ENCODE assay signal across 11 cellular contexts in the genomic region with DNA sequence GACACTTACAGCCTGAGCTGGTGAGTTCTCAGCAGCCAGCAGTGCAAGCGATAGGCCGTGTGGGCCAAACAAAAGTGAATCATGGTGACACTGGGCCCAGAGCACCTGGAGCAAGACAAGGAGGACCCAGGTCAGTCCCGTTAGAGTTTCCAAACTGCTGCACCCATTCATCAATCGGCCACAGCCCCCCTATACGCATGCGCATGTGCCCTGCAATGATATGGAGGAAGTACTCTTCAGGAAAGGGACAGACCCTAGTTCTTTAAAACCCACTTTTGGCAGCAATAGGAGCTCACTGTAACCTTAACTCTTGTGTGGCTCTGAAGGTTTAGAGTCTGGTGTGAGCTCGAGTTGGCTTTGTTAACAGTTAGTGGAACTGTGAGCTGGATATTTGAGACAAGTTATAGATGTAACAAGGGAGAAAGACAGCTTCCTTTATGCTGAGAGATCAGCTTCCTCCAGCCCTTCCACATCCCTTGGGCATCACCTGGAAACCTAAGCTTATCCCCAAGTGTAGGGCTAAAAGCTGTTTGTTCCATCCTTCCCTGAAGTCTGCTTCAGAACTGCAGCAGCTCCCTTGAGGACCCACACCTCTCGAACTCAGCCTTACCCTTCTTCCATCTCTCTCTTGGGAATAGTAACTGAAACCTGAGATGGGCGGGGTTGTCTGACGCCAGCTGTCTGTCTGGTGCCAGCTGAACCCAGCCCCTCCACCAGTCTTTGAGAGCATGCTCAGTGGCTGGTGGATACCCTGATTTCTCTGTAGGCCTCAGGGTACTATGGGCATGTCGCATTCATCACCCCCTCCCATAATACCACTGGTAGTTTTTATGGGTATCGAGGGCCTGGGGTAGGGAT. TPM values are rescaled to one million over a fixed set of nuclear protein-coding genes. Genes with fewer than 3 reads are reported as not detected.
DNase-seq lines count a peak whose midpoint lies in the region; ATAC-seq and TF ChIP-seq lines count a peak whose summit lies in the region.
"Had no signal": no experiment of that assay in that cellular context is flagged by ENCODE, and none has a peak within 500 bp of the region (broad histone marks: within the 10 kb centered on the region; RNA-seq: fewer than 3 reads in every experiment).

No MANE protein-coding gene starts in this region.

- H3K9me2 ChIP-seq in PC-3 (replicated peaks; ENCODE audit: low read length): no peaks in the 10 kb centered on the region

- no peak overlapping the region for H3K27ac ChIP-seq in lower lobe of right lung
- no peak overlapping the region for H3K27ac ChIP-seq in PC-3 (ENCODE audit: low read length)
- H3K27ac ChIP-seq: esophagus squamous epithelium had no signal

- CTCF ChIA-PET in activated B cell treated with CpG ODN at 0.5 μM for 24 hours (lab: Charles Lee) (interaction anchor here (0.6 to 1.7 kb wide), 4 partner anchors 10 to 93 kb away, joined by 3 to 16 read pairs (median 3); no protein-coding TSS in a partner anchor), PC-3 (lab: Charles Lee) (interaction anchor here (0.5 kb wide), 1 partner anchor 377 kb away, joined by 4 read pairs; no protein-coding TSS in a partner anchor)

- no peaks in the 10 kb centered on the region for H3K4me1 Mint-ChIP-seq in activated T-cell treated with anti-CD3 and anti-CD28 coated beads, Interleukin-2, amount 50 U/mL, for 24 hours (ENCODE audit: low read depth)
- H3K4me1 Mint-ChIP-seq in activated T-cell treated with anti-CD3 and anti-CD28 coated beads, Interleukin-2, amount 50 U/mL, for 72 hours (ENCODE audit: low read depth): no peaks in the 10 kb centered on the region
- H3K4me1 Mint-ChIP-seq in activated B cell treated with CpG ODN at 0.5 μM for 24 hours: peaks cover 15% of the 10 kb centered on the region

- no peak for TF ChIP-seq CTCF in activated B cell treated with CpG ODN at 0.5 μM for 24 hours (IDR thresholded peaks at IDR 0.05)
- no peak for TF ChIP-seq CTCF in lower lobe of right lung (IDR thresholded peaks at IDR 0.05)
- TF ChIP-seq CTCF in PC-3 (conservative IDR thresholded peaks at IDR 0.05; ENCODE audit: low read depth, low read length): no peak

- H3K27me3 ChIP-seq in lower lobe of right lung (ENCODE audit: low read depth): no peaks in the 10 kb centered on the region
- no peaks in the 10 kb centered on the region for H3K27me3 ChIP-seq in PC-3 (ENCODE audit: low read length)
- H3K27me3 ChIP-seq: esophagus squamous epithelium had no signal

- no peaks in the 10 kb centered on the region for H3K9me3 Mint-ChIP-seq in activated T-cell treated with anti-CD3 and anti-CD28 coated beads, Interleukin-2, amount 50 U/mL, for 24 hours
- H3K9me3 Mint-ChIP-seq in activated T-cell treated with anti-CD3 and anti-CD28 coated beads, Interleukin-2, amount 50 U/mL, for 72 hours: no peaks in the 10 kb centered on the region
- no peaks in the 10 kb centered on the region for H3K9me3 Mint-ChIP-seq in activated B cell treated with CpG ODN at 0.5 μM for 24 hours
- H3K9me3 Mint-ChIP-seq: natural killer cell treated with Interleukin-12 subunit alpha and Interleukin-12 subunit beta and Interleukin-15 and Interleukin-18, amount 100 ng/mL, for 72 hours had no signal

- H3K36me3 Mint-ChIP-seq in activated T-cell treated with anti-CD3 and anti-CD28 coated beads, Interleukin-2, amount 50 U/mL, for 24 hours (ENCODE audit: low read depth): no peaks in the 10 kb centered on the region
- H3K36me3 Mint-ChIP-seq in activated T-cell treated with anti-CD3 and anti-CD28 coated beads, Interleukin-2, amount 50 U/mL, for 72 hours (ENCODE audit: insufficient read depth in 2 of 2): no peaks in the 10 kb centered on the region
- H3K36me3 Mint-ChIP-seq in activated B cell treated with CpG ODN at 0.5 μM for 24 hours (ENCODE audit: low read depth): no peaks in the 10 kb centered on the region
- H3K36me3 Mint-ChIP-seq: natural killer cell treated with Interleukin-12 subunit alpha and Interleukin-12 subunit beta and Interleukin-15 and Interleukin-18, amount 100 ng/mL, for 72 hours had no signal

- H3K9me3 ChIP-seq in lower lobe of right lung (no peaks in the 10 kb centered on the region), PC-3 (ENCODE audit: low read length) (no peaks in the 10 kb centered on the region)
- H3K9me3 ChIP-seq: esophagus squamous epithelium had no signal

- POLR2A ChIA-PET in activated B cell treated with CpG ODN at 0.5 μM for 24 hours (lab: Charles Lee) (interaction anchor here (0.6 to 3.0 kb wide), 3 partner anchors 11 to 39 kb away, joined by 12 to 25 read pairs (median 15); partner anchors contain the start of genes LZIC and NMNAT1), PC-3 (lab: Charles Lee; ENCODE audit: unreplicated experiment) (interaction anchor here (0.6 kb wide), 1 partner anchor 79 kb away, joined by 4 read pairs; no protein-coding TSS in a partner anchor)

- no peak overlapping the region for H2AFZ ChIP-seq in PC-3 (ENCODE audit: low read length)

- intact Hi-C loops in activated B cell treated with CpG ODN at 0.5 μM for 24 hours (cut with micrococcal nuclease): loop anchor here (1.0 to 2.0 kb wide), 3 partner anchors 10 to 72 kb away; partner anchors contain the start of genes RBP7 and UBE4B
- intact Hi-C loops in lower lobe of right lung (cut with DNase I): no loop called here
- intact Hi-C loops in PC-3 (cut with micrococcal nuclease): no loop called here

- BruUV-seq in PC-3 (replicated peaks; lab: Mats Ljungman, UMichigan): no TSS peak

- H3K36me3 ChIP-seq in lower lobe of right lung (no peaks in the 10 kb centered on the region), PC-3 (ENCODE audit: low read depth, low read length) (no peaks in the 10 kb centered on the region)

- H3K4me3 Mint-ChIP-seq in activated T-cell treated with anti-CD3 and anti-CD28 coated beads, Interleukin-2, amount 50 U/mL, for 24 hours: no peak overlapping the region
- H3K4me3 Mint-ChIP-seq in activated T-cell treated with anti-CD3 and anti-CD28 coated beads, Interleukin-2, amount 50 U/mL, for 72 hours: no peak overlapping the region
- H3K4me3 Mint-ChIP-seq in activated B cell treated with CpG ODN at 0.5 μM for 24 hours: peak overlapping the region; percentile 44
- H3K4me3 Mint-ChIP-seq: natural killer cell treated with Interleukin-12 subunit alpha and Interleukin-12 subunit beta and Interleukin-15 and Interleukin-18, amount 100 ng/mL, for 72 hours had no signal

- H3K27ac Mint-ChIP-seq in activated T-cell treated with anti-CD3 and anti-CD28 coated beads, Interleukin-2, amount 50 U/mL, for 24 hours: peak overlapping the region; percentile 37
- H3K27ac Mint-ChIP-seq in activated T-cell treated with anti-CD3 and anti-CD28 coated beads, Interleukin-2, amount 50 U/mL, for 72 hours: no peak overlapping the region
- peak overlapping the region; percentile 75 for H3K27ac Mint-ChIP-seq in activated B cell treated with CpG ODN at 0.5 μM for 24 hours
- H3K27ac Mint-ChIP-seq: natural killer cell treated with Interleukin-12 subunit alpha and Interleukin-12 subunit beta and Interleukin-15 and Interleukin-18, amount 100 ng/mL, for 72 hours had no signal

- no peaks in the 10 kb centered on the region for H3F3A ChIP-seq in PC-3 (ENCODE audit: low read length, unreplicated experiment)

- H3K27me3 Mint-ChIP-seq in activated T-cell treated with anti-CD3 and anti-CD28 coated beads, Interleukin-2, amount 50 U/mL, for 24 hours: no peaks in the 10 kb centered on the region
- H3K27me3 Mint-ChIP-seq in activated T-cell treated with anti-CD3 and anti-CD28 coated beads, Interleukin-2, amount 50 U/mL, for 72 hours (ENCODE audit: low read depth): no peaks in the 10 kb centered on the region
- no peaks in the 10 kb centered on the region for H3K27me3 Mint-ChIP-seq in activated B cell treated with CpG ODN at 0.5 μM for 24 hours
- H3K27me3 Mint-ChIP-seq: natural killer cell treated with Interleukin-12 subunit alpha and Interleukin-12 subunit beta and Interleukin-15 and Interleukin-18, amount 100 ng/mL, for 72 hours had no signal

- H3K4me1 ChIP-seq in lower lobe of right lung (no peaks in the 10 kb centered on the region), PC-3 (ENCODE audit: insufficient read depth, low read length) (no peaks in the 10 kb centered on the region)
- H3K4me1 ChIP-seq: esophagus squamous epithelium had no signal

- no peaks in the 10 kb centered on the region for H3K79me2 ChIP-seq in PC-3 (ENCODE audit: low read length)

- ATAC-seq in activated T-cell treated with anti-CD3 and anti-CD28 coated beads, Interleukin-2, amount 50 U/mL, for 72 hours (replicated peaks in 1 of 2): no peak
- peak; percentile 99 for ATAC-seq in activated B cell treated with CpG ODN at 0.5 μM for 24 hours (ENCODE audit: low read depth)
- no peak for ATAC-seq in lower lobe of right lung
- ATAC-seq in PC-3: no peak
- ATAC-seq: natural killer cell treated with Interleukin-12 subunit alpha and Interleukin-12 subunit beta and Interleukin-15 and Interleukin-18, amount 100 ng/mL, for 72 hours had no signal

- no peak overlapping the region for H3K9ac ChIP-seq in PC-3 (ENCODE audit: low read length)

- DNase-seq in activated T-cell treated with anti-CD3 and anti-CD28 coated beads, Interleukin-2, amount 50 U/mL, for 24 hours: no peak
- no peak for DNase-seq in activated T-cell treated with anti-CD3 and anti-CD28 coated beads, Interleukin-2, amount 50 U/mL, for 72 hours
- DNase-seq in NCI-H1436 treated with DMSO at 0.1 percent for 48 hours (lab: John Stamatoyannopoulos, UW) (peak; percentile 74), activated B cell treated with CpG ODN at 0.5 μM for 24 hours (peak; percentile 50), lower lobe of right lung (no peak), cerebellar nuclear complex (lab: John Stamatoyannopoulos, UW) (no peak), PC-3 (no peak)
- DNase-seq in stimulated activated naive CD4-positive, alpha-beta T cell treated with Interleukin-2 at 50 U/mL for 16 hours (lab: John Stamatoyannopoulos, UW): no peak
- DNase-seq: activated naive CD4-positive, alpha-beta T cell treated with anti-CD3 and anti-CD28 coated beads, Interleukin-2, amount 50 U/mL, for 16 hours; esophagus squamous epithelium had no signal

- H4K20me1 ChIP-seq in PC-3 (ENCODE audit: low read length): no peaks in the 10 kb centered on the region

- H3K4me3 ChIP-seq in lower lobe of right lung: no peak overlapping the region
- no peak overlapping the region for H3K4me3 ChIP-seq in PC-3 (ENCODE audit: low read length)
- H3K4me3 ChIP-seq: esophagus squamous epithelium had no signal

- no peak overlapping the region for H3K4me2 ChIP-seq in PC-3 (ENCODE audit: low read length)

RNA-seq across cellular contexts. Expression of gene NMNAT1, which starts 17.7 kb away (rescaled TPM):
- 10 to 100 TPM; 12.3 to 13.7 TPM for total RNA-seq in activated T-cell treated with anti-CD3 and anti-CD28 coated beads, Interleukin-2, amount 50 U/mL, for 72 hours
- total RNA-seq in activated B cell treated with CpG ODN at 0.5 μM for 24 hours: 5.8 and 7.5 TPM in 2 replicates
- total RNA-seq in lower lobe of right lung: 9.2 TPM
- 4.6 and 7.3 TPM in 2 replicates for total RNA-seq in PC-3 (2014; rRNA removed)

RNA-seq across cellular contexts. Expression of gene LZIC, which starts 17.7 kb away (rescaled TPM):
- 10 to 100 TPM; 22.7 to 24.5 TPM for total RNA-seq in activated T-cell treated with anti-CD3 and anti-CD28 coated beads, Interleukin-2, amount 50 U/mL, for 72 hours
- 19.3 and 20.9 TPM in 2 replicates for total RNA-seq in activated B cell treated with CpG ODN at 0.5 μM for 24 hours
- total RNA-seq in lower lobe of right lung: 23.3 TPM
- 27.2 and 32.5 TPM in 2 replicates for total RNA-seq in PC-3 (2014; rRNA removed)

RNA-seq across cellular contexts. Expression of gene RBP7, which starts 36.1 kb away (rescaled TPM):
- total RNA-seq in activated T-cell treated with anti-CD3 and anti-CD28 coated beads, Interleukin-2, amount 50 U/mL, for 72 hours: not detected
- total RNA-seq in activated B cell treated with CpG ODN at 0.5 μM for 24 hours (not detected in 2 replicates), lower lobe of right lung (8.5 TPM), PC-3 (2014; rRNA removed) (6.0 and 7.5 TPM in 2 replicates)
- total RNA-seq: natural killer cell treated with Interleukin-12 subunit alpha and Interleukin-12 subunit beta and Interleukin-15 and Interleukin-18, amount 100 ng/mL, for 72 hours had no signal

RNA-seq across cellular contexts. Expression of gene CTNNBIP1, which starts 50.9 kb away (rescaled TPM):
- 10 to 100 TPM; 16.3 to 21.6 TPM for total RNA-seq in activated T-cell treated with anti-CD3 and anti-CD28 coated beads, Interleukin-2, amount 50 U/mL, for 72 hours
- total RNA-seq in activated B cell treated with CpG ODN at 0.5 μM for 24 hours (6.7 and 7.5 TPM in 2 replicates), lower lobe of right lung (35.0 TPM), PC-3 (2014; rRNA removed) (78.1 and 102 TPM in 2 replicates)

Comparison
In these comparisons a context has a peak if more than half of its experiments do, and no peak if none do; other contexts are left out.
1. DNase-seq: peak in NCI-H1436 treated with DMSO at 0.1 percent for 48 hours (single experiment) and activated B cell treated with CpG ODN at 0.5 μM for 24 hours (single experiment); none in activated T-cell treated with anti-CD3 and anti-CD28 coated beads, Interleukin-2, amount 50 U/mL, for 24 hours (single experiment), activated T-cell treated with anti-CD3 and anti-CD28 coated beads, Interleukin-2, amount 50 U/mL, for 72 hours (0 of 2), lower lobe of right lung (single experiment), cerebellar nuclear complex (0 of 2), stimulated activated naive CD4-positive, alpha-beta T cell treated with Interleukin-2 at 50 U/mL for 16 hours (single experiment) and PC-3 (single experiment).